ENCODE assay signal across 27 cellular contexts in the genomic region with DNA sequence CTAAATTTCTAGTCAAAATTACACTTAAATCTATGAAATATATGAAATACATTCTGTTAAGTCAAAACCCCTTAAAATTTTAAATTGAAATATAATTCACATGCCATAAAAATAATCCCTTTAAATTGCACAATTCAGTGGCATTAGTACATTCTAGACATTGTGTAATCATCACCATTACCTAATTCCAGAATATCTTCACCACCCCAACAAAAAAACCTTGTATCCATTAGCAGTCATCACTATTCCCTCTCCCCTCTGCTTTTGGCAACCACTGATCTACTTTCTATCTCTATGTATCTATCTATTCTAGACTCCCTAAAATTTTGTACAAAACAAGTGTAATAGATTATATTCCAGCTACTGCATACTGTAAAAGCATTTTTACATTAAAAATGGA.
A peak's percentile ranks its signal among the peaks of the same experiment; 100 is the strongest.
DNase-seq lines count a peak whose midpoint lies in the region; FAIRE-seq and TF ChIP-seq lines count a peak whose summit lies in the region.
"Had no signal": no experiment of that assay in that cellular context is flagged by ENCODE, and none has a peak within 500 bp of the region (broad histone marks: within the 10 kb centered on the region; RNA-seq: fewer than 3 reads in every experiment).

No MANE protein-coding gene starts in this region.

- DNase-seq in LHCN-M2 (ENCODE audit: low read depth) (peak; percentile 25), bronchial epithelial cell (ENCODE audit: low read depth) (peak; percentile 35), foreskin fibroblast (peak; percentile 32 to 60), NCI-H69 (lab: John Stamatoyannopoulos, UW) (no peak), Kasumi-1 (lab: John Stamatoyannopoulos, UW) (no peak), DMS153 (lab: John Stamatoyannopoulos, UW) (no peak)
- DNase-seq: activated CD4-positive, alpha-beta T cell treated with anti-CD3 and anti-CD28 coated beads for 48 hours; activated CD8-positive, alpha-beta memory T cell treated with anti-CD3 and anti-CD28 coated beads, Interleukin-2, amount 10 ng/mL, durations not matched to agents 7 days and 5 days; activated gamma-delta T cell treated with Interleukin-2 at 50 U/mL for 16 hours; activated naive CD8-positive, alpha-beta T cell treated with anti-CD3 and anti-CD28 coated beads, Interleukin-2, amount 10 ng/mL, durations not matched to agents 7 days and 5 days; activated T-cell treated with anti-CD3 and anti-CD28 coated beads, Interleukin-2, amount 50 U/mL, for 4 hours; central memory CD4-positive, alpha-beta T cell; glutamatergic neuron; mesendoderm; NCI-H1048; NCI-H446 treated with DMSO at 0.1 percent for 48 hours; ovary; stimulated activated CD8-positive, alpha-beta memory T cell treated with anti-CD3 and anti-CD28 coated beads, Interleukin-4, amount 100 ng/mL, for 48 hours; stimulated activated naive CD8-positive, alpha-beta T cell treated with anti-CD3 and anti-CD28 coated beads, Interleukin-15, amount 100 ng/mL, for 72 hours; T1000 had no signal

- peaks cover 22 to 28% (median 24%) of the 10 kb centered on the region in 3 donors for H3K4me1 ChIP-seq in skeletal muscle tissue (ENCODE audit: control insufficient read depth in 3 of 3, insufficient read depth in 3 of 3, low read length in 3 of 3)

- H3K4me3 ChIP-seq in bronchial epithelial cell (ENCODE audit: low read depth, low read length) = no peak overlapping the region
- H3K4me3 ChIP-seq in foreskin fibroblast (ENCODE audit: low read depth in 1 of 2, low read length in 2 of 2) = no peak overlapping the region
- no peak overlapping the region for H3K4me3 ChIP-seq in skeletal muscle tissue (ENCODE audit: low read length in 3 of 3)
- H3K4me3 ChIP-seq: BLaER1 treated with 17β-estradiol and CSF1 and Interleukin-3, amounts not matched to agents 10 nM and 100 nM; ovary; vagina had no signal

- no peak overlapping the region for H3K9ac ChIP-seq in skeletal muscle tissue (ENCODE audit: low read depth in 1 of 3, low read length in 3 of 3)
- H3K9ac ChIP-seq: BLaER1 treated with 17β-estradiol and CSF1 and Interleukin-3, amounts not matched to agents 10 nM and 100 nM had no signal

- no peaks in the 10 kb centered on the region for H3K27me3 ChIP-seq in bronchial epithelial cell (ENCODE audit: control insufficient read depth, insufficient read depth, low read length)
- no peaks in the 10 kb centered on the region for H3K27me3 ChIP-seq in skeletal muscle tissue (ENCODE audit: control insufficient read depth in 3 of 3, insufficient read depth in 3 of 3, low read length in 3 of 3)
- H3K27me3 ChIP-seq: BLaER1 treated with 17β-estradiol and CSF1 and Interleukin-3, amounts not matched to agents 10 nM and 100 nM; ovary; vagina had no signal

- peak overlapping the region; percentile 56 for H3K27ac ChIP-seq in skeletal muscle tissue (ENCODE audit: low read depth, low read length)
- H3K27ac ChIP-seq: BLaER1 treated with 17β-estradiol and CSF1 and Interleukin-3, amounts not matched to agents 10 nM and 100 nM; ovary; RWPE1 had no signal

- TF ChIP-seq CTCF in bronchial epithelial cell (IDR thresholded peaks at IDR 0.05; ENCODE audit: insufficient read depth, low read length, severe bottlenecking) (no peak), foreskin fibroblast (IDR thresholded peaks at IDR 0.05; ENCODE audit: low read depth, low read length) (no peak)

- H3K36me3 ChIP-seq in bronchial epithelial cell (ENCODE audit: control insufficient read depth, insufficient read depth, low read length) = peaks cover 8% of the 10 kb centered on the region
- H3K36me3 ChIP-seq in skeletal muscle tissue (ENCODE audit: control insufficient read depth in 3 of 3, insufficient read depth in 3 of 3, low read length in 3 of 3) = peaks cover 0 to 4% (median 0%) of the 10 kb centered on the region in 3 donors
- H3K36me3 ChIP-seq: ovary had no signal

- no peak for FAIRE-seq in bronchial epithelial cell (lab: Jason Lieb, UNC)
- FAIRE-seq: GM12891, H54, islet of Langerhans had no signal

- no peaks in the 10 kb centered on the region for H3K9me3 ChIP-seq in skeletal muscle tissue (ENCODE audit: control insufficient read depth in 3 of 3, low read length in 3 of 3)
- H3K9me3 ChIP-seq: BLaER1 treated with 17β-estradiol and CSF1 and Interleukin-3, amounts not matched to agents 10 nM and 100 nM; ovary; vagina had no signal

Comparison
In these comparisons a context has a peak if more than half of its experiments do, and no peak if none do; other contexts are left out.
1. DNase-seq: peak in LHCN-M2 (single experiment), bronchial epithelial cell (single experiment) and foreskin fibroblast (2 of 2); none in NCI-H69 (single experiment), Kasumi-1 (0 of 2) and DMS153 (single experiment).